In genomic region chr20:5845686-5846651, GRCh38 we compare ENCODE assay signal across 11 cellular contexts.
DNase-seq lines count a peak whose midpoint lies in the region; ATAC-seq, FAIRE-seq and TF ChIP-seq lines count a peak whose summit lies in the region.
"Had no signal": no experiment of that assay in that cellular context is flagged by ENCODE, and none has a peak within 500 bp of the region (broad histone marks: within the 10 kb centered on the region; RNA-seq: fewer than 3 reads in every experiment).

No MANE protein-coding gene starts in this region.

- DNase-seq in CD8-positive, alpha-beta memory T cell, result peak in 1 of 5 donors; percentile 27
- DNase-seq in NCI-H1092 treated with DMSO at 0.1 percent for 48 hours (lab: John Stamatoyannopoulos, UW) (peak; percentile 72), astrocyte (ENCODE audit: low read depth) (peak; percentile 18), foreskin keratinocyte (no peak), NCI-H128 (lab: John Stamatoyannopoulos, UW; ENCODE audit: unreplicated experiment) (no peak), GF-D8 (lab: John Stamatoyannopoulos, UW) (no peak)
- DNase-seq: GDM1, testis had no signal

- H3K9ac ChIP-seq in astrocyte (ENCODE audit: low read length), result no peak overlapping the region

- H3K27ac ChIP-seq in CD8-positive, alpha-beta memory T cell (ENCODE audit: low read depth, low read length), result no peak overlapping the region
- no peak overlapping the region for H3K27ac ChIP-seq in astrocyte (ENCODE audit: low read depth, low read length)
- H3K27ac ChIP-seq in mesodermal cell (ENCODE audit: low read depth, low read length, severe bottlenecking), result peak overlapping the region; percentile 68
- H3K27ac ChIP-seq in foreskin keratinocyte, result no peak overlapping the region
- H3K27ac ChIP-seq: epithelial cell of prostate, testis had no signal

- WGBS in mesodermal cell (ENCODE audit: insufficient coverage in 2 of 2), 2 experiments, result 82 to 94% methylated on average over 8 to 9 of the region's 12 CpGs

- POLR2A ChIA-PET in CD8-positive, alpha-beta memory T cell (lab: Charles Lee), result no interaction called here

- no peaks in the 10 kb centered on the region for H3K36me3 ChIP-seq in CD8-positive, alpha-beta memory T cell (ENCODE audit: insufficient read depth, low read length)
- no peaks in the 10 kb centered on the region for H3K36me3 ChIP-seq in astrocyte (ENCODE audit: insufficient read depth, low read length)
- no peaks in the 10 kb centered on the region for H3K36me3 ChIP-seq in mesodermal cell (ENCODE audit: control insufficient read depth, insufficient read depth, low read length)

- peaks cover 46 to 77% (median 75%) of the 10 kb centered on the region in 3 donors for H3K4me1 Mint-ChIP-seq in CD8-positive, alpha-beta memory T cell
- H3K4me1 Mint-ChIP-seq in astrocyte (ENCODE audit: low read depth, unreplicated experiment), result peaks cover 12% of the 10 kb centered on the region

- no peak for FAIRE-seq in astrocyte (lab: Jason Lieb, UNC)

- H3K4me1 ChIP-seq in CD8-positive, alpha-beta memory T cell (ENCODE audit: insufficient read depth, low read length), result peaks cover 24% of the 10 kb centered on the region
- H3K4me1 ChIP-seq in astrocyte (ENCODE audit: insufficient read depth, low read length) (peaks cover 18% of the 10 kb centered on the region), mesodermal cell (ENCODE audit: control insufficient read depth, insufficient read depth, low read length, poor library complexity, severe bottlenecking) (peaks cover 5% of the 10 kb centered on the region), foreskin keratinocyte (no peaks in the 10 kb centered on the region)
- H3K4me1 ChIP-seq: testis had no signal

- CTCF ChIA-PET in CD8-positive, alpha-beta memory T cell (lab: Charles Lee), result no interaction called here

- H3K4me2 ChIP-seq in astrocyte (ENCODE audit: low read length), result peak overlapping the region; percentile 0

- H3K9me3 ChIP-seq in CD8-positive, alpha-beta memory T cell (ENCODE audit: low read length), result no peaks in the 10 kb centered on the region
- H3K9me3 ChIP-seq in astrocyte (ENCODE audit: insufficient read depth, low read depth, low read length) (no peaks in the 10 kb centered on the region), mesodermal cell (ENCODE audit: control insufficient read depth, low read length) (no peaks in the 10 kb centered on the region)
- H3K9me3 ChIP-seq: testis had no signal

- no peak for ATAC-seq in foreskin keratinocyte
- no peak for ATAC-seq in GM21528 (IDR thresholded peaks at IDR 0.05; ENCODE audit: low FRiP score, unreplicated experiment)

- H3K79me2 ChIP-seq in astrocyte (ENCODE audit: insufficient read depth, low read length), result no peaks in the 10 kb centered on the region

- H3K27me3 ChIP-seq in CD8-positive, alpha-beta memory T cell (ENCODE audit: insufficient read depth, low read length, poor library complexity, severe bottlenecking), result no peaks in the 10 kb centered on the region
- no peaks in the 10 kb centered on the region for H3K27me3 ChIP-seq in astrocyte (ENCODE audit: insufficient read depth, low read length)
- no peaks in the 10 kb centered on the region for H3K27me3 ChIP-seq in foreskin keratinocyte
- H3K27me3 ChIP-seq: testis had no signal

- peaks cover 3 to 13% (median 11%) of the 10 kb centered on the region in 3 donors for H3K36me3 Mint-ChIP-seq in CD8-positive, alpha-beta memory T cell
- peaks cover 3% of the 10 kb centered on the region for H3K36me3 Mint-ChIP-seq in astrocyte (ENCODE audit: low read depth, unreplicated experiment)

- H2AFZ ChIP-seq in astrocyte (ENCODE audit: low read depth, low read length), result no peak overlapping the region

- no peaks in the 10 kb centered on the region for H3K9me3 Mint-ChIP-seq in CD8-positive, alpha-beta memory T cell
- no peaks in the 10 kb centered on the region for H3K9me3 Mint-ChIP-seq in astrocyte (ENCODE audit: unreplicated experiment)

- peak overlapping the region in 6 of 8 donors; percentile 50 to 97 (median 68) for H3K27ac Mint-ChIP-seq in CD8-positive, alpha-beta memory T cell
- H3K27ac Mint-ChIP-seq in astrocyte (ENCODE audit: unreplicated experiment), result no peak overlapping the region

- H3K4me3 ChIP-seq in CD8-positive, alpha-beta memory T cell (ENCODE audit: low read length), result no peak overlapping the region
- H3K4me3 ChIP-seq in astrocyte (ENCODE audit: insufficient read depth, low read depth, low read length), result no peak overlapping the region
- H3K4me3 ChIP-seq in mesodermal cell (ENCODE audit: extremely low read depth, insufficient read depth, low read length, poor library complexity, severe bottlenecking), result no peak overlapping the region
- H3K4me3 ChIP-seq: testis had no signal

- H3K4me3 Mint-ChIP-seq in CD8-positive, alpha-beta memory T cell, result peak overlapping the region in 1 of 7 donors; percentile 5
- H3K4me3 Mint-ChIP-seq in astrocyte (ENCODE audit: unreplicated experiment), result no peak overlapping the region

- H3K27me3 Mint-ChIP-seq in CD8-positive, alpha-beta memory T cell, result no peaks in the 10 kb centered on the region
- no peaks in the 10 kb centered on the region for H3K27me3 Mint-ChIP-seq in astrocyte (ENCODE audit: low read depth, unreplicated experiment)

- H4K20me1 ChIP-seq in astrocyte (ENCODE audit: insufficient read depth, low read length), result no peaks in the 10 kb centered on the region

- no peak for TF ChIP-seq CTCF in astrocyte (IDR thresholded peaks at IDR 0.05; ENCODE audit: insufficient read depth, low read depth, low read length)
- no peak for TF ChIP-seq CTCF in foreskin keratinocyte (conservative IDR thresholded peaks at IDR 0.05)

Comparison
In these comparisons a context has a peak if more than half of its experiments do, and no peak if none do; other contexts are left out.
1. DNase-seq: peak in NCI-H1092 treated with DMSO at 0.1 percent for 48 hours (single experiment) and astrocyte (single experiment); none in foreskin keratinocyte (0 of 2), NCI-H128 (single experiment) and GF-D8 (single experiment).